8 cellular contexts compared by ENCODE assay signal in the genomic region with DNA sequence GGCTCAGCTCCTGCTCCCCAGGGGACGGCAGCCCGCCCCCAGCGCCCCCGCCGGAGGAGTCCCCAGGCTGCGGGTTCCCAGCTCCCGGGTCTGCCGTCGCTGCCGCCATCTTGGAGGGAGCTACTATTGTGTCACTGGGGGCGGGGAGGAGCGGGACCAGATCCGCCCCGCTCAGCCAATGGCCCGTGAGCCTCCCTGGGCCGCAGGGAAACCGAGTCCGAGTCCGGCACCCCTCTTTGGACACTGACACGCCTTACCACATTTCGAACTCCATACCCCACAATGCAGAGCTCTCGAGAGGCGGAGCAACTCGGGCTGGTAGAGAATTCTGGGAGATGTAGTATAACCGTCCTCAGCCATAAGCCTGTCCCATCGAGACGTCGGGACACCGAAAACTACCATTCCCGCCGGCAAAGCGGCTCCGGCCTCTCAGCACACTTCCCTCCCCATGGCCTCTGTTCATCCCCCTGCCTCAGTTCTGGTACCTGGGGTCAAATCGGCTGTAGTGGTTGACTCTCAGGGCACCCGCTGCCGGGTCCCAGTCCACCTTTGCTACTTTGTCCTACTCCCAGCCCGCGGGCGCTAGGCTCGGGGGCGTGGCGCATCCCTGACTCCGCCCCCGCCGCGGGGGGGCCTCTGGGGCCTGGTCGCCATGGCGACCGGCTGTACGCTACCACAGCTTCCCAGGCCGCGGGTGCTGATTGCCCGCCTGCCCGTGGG. TPM values are rescaled to one million over a fixed set of nuclear protein-coding genes. Genes with fewer than 3 reads are reported as not detected.
DNase-seq lines count a peak whose midpoint lies in the region; ATAC-seq and TF ChIP-seq lines count a peak whose summit lies in the region.

A gene (minus strand): TSS at position 133 of the 720 bp plus-strand sequence. CDS start 24 bp downstream, at position 109.
A gene with protein sequence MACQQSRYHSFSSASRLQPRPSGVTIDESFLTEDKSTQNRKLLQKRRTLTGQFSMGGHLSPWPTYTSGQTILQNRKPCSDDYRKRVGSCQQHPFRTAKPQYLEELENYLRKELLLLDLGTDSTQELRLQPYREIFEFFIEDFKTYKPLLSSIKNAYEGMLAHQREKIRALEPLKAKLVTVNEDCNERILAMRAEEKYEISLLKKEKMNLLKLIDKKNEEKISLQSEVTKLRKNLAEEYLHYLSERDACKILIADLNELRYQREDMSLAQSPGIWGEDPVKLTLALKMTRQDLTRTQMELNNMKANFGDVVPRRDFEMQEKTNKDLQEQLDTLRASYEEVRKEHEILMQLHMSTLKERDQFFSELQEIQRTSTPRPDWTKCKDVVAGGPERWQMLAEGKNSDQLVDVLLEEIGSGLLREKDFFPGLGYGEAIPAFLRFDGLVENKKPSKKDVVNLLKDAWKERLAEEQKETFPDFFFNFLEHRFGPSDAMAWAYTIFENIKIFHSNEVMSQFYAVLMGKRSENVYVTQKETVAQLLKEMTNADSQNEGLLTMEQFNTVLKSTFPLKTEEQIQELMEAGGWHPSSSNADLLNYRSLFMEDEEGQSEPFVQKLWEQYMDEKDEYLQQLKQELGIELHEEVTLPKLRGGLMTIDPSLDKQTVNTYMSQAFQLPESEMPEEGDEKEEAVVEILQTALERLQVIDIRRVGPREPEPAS (plus strand): TSS at position 462 of the 720 bp plus-strand sequence. CDS start 261 bp downstream, outside the sequence.

- H3K27ac Mint-ChIP-seq in activated T-helper 17 cell treated with anti-CD3 and anti-CD28 coated beads, Interleukin-2, amount 50 U/mL, for 72 hours, result peak within 1 kb of the TSS; percentile 57
- peak within 1 kb of the TSS; percentile 90 to 98 (median 94) for H3K27ac Mint-ChIP-seq in naive B cell
- peak within 1 kb of the TSS; percentile 91 for H3K27ac Mint-ChIP-seq in stimulated activated effector memory CD8-positive, alpha-beta T cell treated with anti-CD3 and anti-CD28 coated beads, Interleukin-12 subunit alpha, Interleukin-12 subunit beta, amount 100 ng/mL, for 72 hours

- ATAC-seq in activated T-helper 17 cell treated with anti-CD3 and anti-CD28 coated beads, Interleukin-2, amount 50 U/mL, for 72 hours (replicated peaks), result peak; percentile 96
- peak; percentile 81 to 85 for ATAC-seq in naive B cell (ENCODE audit: low read depth in 2 of 2)
- ATAC-seq in stimulated activated effector memory CD8-positive, alpha-beta T cell treated with anti-CD3 and anti-CD28 coated beads, Interleukin-12 subunit alpha, Interleukin-12 subunit beta, amount 100 ng/mL, for 72 hours, result peak; percentile 97

- H3K27me3 ChIP-seq in fibroblast of lung (ENCODE audit: control insufficient read depth, insufficient read depth, low read length), result no peaks in the 10 kb centered on the region

- H3K79me2 ChIP-seq in fibroblast of lung (ENCODE audit: control insufficient read depth, insufficient read depth, low read length), result peaks cover 20% of the 10 kb centered on the region

- H3K4me1 ChIP-seq in fibroblast of lung (ENCODE audit: control insufficient read depth, extremely low read depth, insufficient read depth, low read length), result peaks cover 6% of the 10 kb centered on the region

- H3K4me3 ChIP-seq in fibroblast of lung (replicated peaks in 1 of 4; ENCODE audit: control extremely low read depth in 1 of 4, insufficient read depth in 1 of 4, low read depth in 3 of 4, low read length in 4 of 4), result peak within 1 kb of the TSS; percentile 91 to 99 (median 92)

- H2AFZ ChIP-seq in fibroblast of lung (ENCODE audit: low read length), result peak within 1 kb of the TSS; percentile 99

- peak within 1 kb of the TSS; percentile 74 for H3K27ac ChIP-seq in fibroblast of lung (ENCODE audit: insufficient read depth, low read length)

- DNase-seq in EH (ENCODE audit: low read depth) (peak; percentile 100), GOT3 (lab: John Stamatoyannopoulos, UW) (peak; percentile 91), LHCN-M2 (ENCODE audit: low read depth) (peak; percentile 100), RPMI7951 (ENCODE audit: low read depth) (peak; percentile 99), fibroblast of lung (ENCODE audit: low read depth in 2 of 2) (peak; percentile 99), naive B cell (peak; percentile 96)
- DNase-seq in stimulated activated effector memory CD8-positive, alpha-beta T cell treated with anti-CD3 and anti-CD28 coated beads, Interleukin-12 subunit alpha, Interleukin-12 subunit beta, amount 100 ng/mL, for 72 hours (ENCODE audit: low spot score in 2 of 2), result peak; percentile 93 to 96

- peaks cover 41% of the 10 kb centered on the region for H3K36me3 Mint-ChIP-seq in activated T-helper 17 cell treated with anti-CD3 and anti-CD28 coated beads, Interleukin-2, amount 50 U/mL, for 72 hours (ENCODE audit: low read depth)
- H3K36me3 Mint-ChIP-seq in naive B cell, result peaks cover 0 to 5% of the 10 kb centered on the region in 2 donors
- peaks cover 43% of the 10 kb centered on the region for H3K36me3 Mint-ChIP-seq in stimulated activated effector memory CD8-positive, alpha-beta T cell treated with anti-CD3 and anti-CD28 coated beads, Interleukin-12 subunit alpha, Interleukin-12 subunit beta, amount 100 ng/mL, for 72 hours

- H4K20me1 ChIP-seq in fibroblast of lung (ENCODE audit: control insufficient read depth, extremely low read depth, insufficient read depth, low read length), result no peaks in the 10 kb centered on the region

- TF ChIP-seq CTCF in fibroblast of lung (conservative IDR thresholded peaks at IDR 0.05 in 1 of 2, IDR thresholded peaks at IDR 0.05 in 1 of 2; ENCODE audit: low read depth in 1 of 2, low read length in 2 of 2), result no peak

- peak within 1 kb of the TSS; percentile 77 for H3K4me3 Mint-ChIP-seq in activated T-helper 17 cell treated with anti-CD3 and anti-CD28 coated beads, Interleukin-2, amount 50 U/mL, for 72 hours
- peak within 1 kb of the TSS; percentile 71 to 97 (median 94) for H3K4me3 Mint-ChIP-seq in naive B cell
- H3K4me3 Mint-ChIP-seq in stimulated activated effector memory CD8-positive, alpha-beta T cell treated with anti-CD3 and anti-CD28 coated beads, Interleukin-12 subunit alpha, Interleukin-12 subunit beta, amount 100 ng/mL, for 72 hours, result peak within 1 kb of the TSS; percentile 89

- H3K9ac ChIP-seq in fibroblast of lung (ENCODE audit: insufficient read depth, low read length), result peak within 1 kb of the TSS; percentile 76

- peak within 1 kb of the TSS; percentile 94 for H3K4me2 ChIP-seq in fibroblast of lung (ENCODE audit: extremely low read depth, insufficient read depth, low read length)

- H3K36me3 ChIP-seq in fibroblast of lung (ENCODE audit: control insufficient read depth, insufficient read depth, low read length), result peaks cover 2% of the 10 kb centered on the region

- H3K4me1 Mint-ChIP-seq in activated T-helper 17 cell treated with anti-CD3 and anti-CD28 coated beads, Interleukin-2, amount 50 U/mL, for 72 hours, result peaks cover 18% of the 10 kb centered on the region
- peaks cover 22 to 52% (median 43%) of the 10 kb centered on the region in 3 donors for H3K4me1 Mint-ChIP-seq in naive B cell
- H3K4me1 Mint-ChIP-seq in stimulated activated effector memory CD8-positive, alpha-beta T cell treated with anti-CD3 and anti-CD28 coated beads, Interleukin-12 subunit alpha, Interleukin-12 subunit beta, amount 100 ng/mL, for 72 hours, result peaks cover 36% of the 10 kb centered on the region

- no peaks in the 10 kb centered on the region for H3K9me3 ChIP-seq in fibroblast of lung (ENCODE audit: control insufficient read depth, insufficient read depth, low read depth, low read length)

- no peaks in the 10 kb centered on the region for H3K9me3 Mint-ChIP-seq in activated T-helper 17 cell treated with anti-CD3 and anti-CD28 coated beads, Interleukin-2, amount 50 U/mL, for 72 hours
- no peaks in the 10 kb centered on the region for H3K9me3 Mint-ChIP-seq in naive B cell
- H3K9me3 Mint-ChIP-seq in stimulated activated effector memory CD8-positive, alpha-beta T cell treated with anti-CD3 and anti-CD28 coated beads, Interleukin-12 subunit alpha, Interleukin-12 subunit beta, amount 100 ng/mL, for 72 hours, result no peaks in the 10 kb centered on the region

- H3K27me3 Mint-ChIP-seq in activated T-helper 17 cell treated with anti-CD3 and anti-CD28 coated beads, Interleukin-2, amount 50 U/mL, for 72 hours, result no peaks in the 10 kb centered on the region
- no peaks in the 10 kb centered on the region for H3K27me3 Mint-ChIP-seq in naive B cell

RNA-seq across cellular contexts. Expression of the first gene that starts in this region (rescaled TPM):
- total RNA-seq in LHCN-M2 (2014; rRNA removed), result 3.8 and 4.5 TPM in 2 replicates
- polyA plus RNA-seq in LHCN-M2 (2012), result 5.8 TPM
- total RNA-seq in RPMI7951 (2014; rRNA removed; shearing (Covaris generic)), result 2.6 and 2.9 TPM in 2 replicates
- 10 to 100 TPM; 18.4 to 21.0 TPM for total RNA-seq in activated T-helper 17 cell treated with anti-CD3 and anti-CD28 coated beads, Interleukin-2, amount 50 U/mL, for 72 hours
- total RNA-seq in fibroblast of lung, result 3.9 and 4.6 TPM in 2 replicates
- 7.1 and 8.9 TPM in 2 replicates for polyA plus RNA-seq in fibroblast of lung
- 6.5 and 7.4 TPM in 2 replicates for polyA plus RNA-seq in fibroblast of lung (2012)
- polyA minus RNA-seq in fibroblast of lung (ENCODE audit: low replicate concordance), result 30.6 and 49.8 TPM in 2 replicates
- polyA plus RNA-seq in naive B cell (ENCODE audit: low read depth in 6 of 6), result 10 to 100 TPM in 5 of 6 donors, 1 to 10 TPM in 1; 5.2 to 23.0 (median 11.7) TPM

RNA-seq across cellular contexts. Expression of the second gene that starts in this region (rescaled TPM):
- total RNA-seq in LHCN-M2 (2014; rRNA removed) (0.77 and 1.6 TPM in 2 replicates), fibroblast of lung (1.2 and 1.5 TPM in 2 replicates)
- polyA plus RNA-seq in LHCN-M2 (2012), result 0.51 TPM
- total RNA-seq in RPMI7951 (2014; rRNA removed; shearing (Covaris generic)), result 0.49 TPM in 1 of 2 replicates, not detected in the other
- under 1 TPM in 1 of 2 donors, not detected in 1; 0.26 TPM for total RNA-seq in activated T-helper 17 cell treated with anti-CD3 and anti-CD28 coated beads, Interleukin-2, amount 50 U/mL, for 72 hours
- polyA plus RNA-seq in fibroblast of lung (0.30 and 0.45 TPM in 2 replicates), naive B cell (ENCODE audit: low read depth in 6 of 6) (not detected)
- 0.27 and 0.43 TPM in 2 replicates for polyA plus RNA-seq in fibroblast of lung (2012)
- 1.3 TPM in 1 of 2 replicates, not detected in the other for polyA minus RNA-seq in fibroblast of lung (ENCODE audit: low replicate concordance)

Comparison
In these comparisons a context has a peak if more than half of its experiments do, and no peak if none do; other contexts are left out.
1. Peak in every context shown above with its lines: DNase-seq, ATAC-seq, H3K4me3 ChIP-seq and H3K27ac ChIP-seq.